Comparison of ENCODE assay signal across 28 cellular contexts in the genomic region with DNA sequence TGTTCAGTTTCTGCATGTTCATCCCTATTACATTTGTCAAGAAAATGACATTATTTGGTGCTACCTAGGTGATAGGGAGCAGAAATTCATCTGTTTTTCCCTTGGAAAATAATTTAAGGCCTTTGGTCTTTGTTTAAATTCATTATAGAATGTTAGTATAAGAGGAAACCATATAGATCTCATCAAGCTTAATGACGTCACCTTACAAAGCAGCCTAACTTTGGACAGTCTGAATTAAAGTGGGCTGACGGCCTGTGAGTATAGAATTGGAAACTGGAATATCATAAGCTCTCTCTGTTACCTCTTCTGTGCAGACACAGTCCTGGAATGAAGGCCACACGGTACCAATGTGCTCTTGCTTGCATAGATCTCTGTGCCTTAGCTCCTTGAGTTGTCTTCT.
"Had no signal": no experiment of that assay in that cellular context is flagged by ENCODE, and none has a peak within 500 bp of the region (broad histone marks: within the 10 kb centered on the region; RNA-seq: fewer than 3 reads in every experiment).

No MANE protein-coding gene starts in this region.

- DNase-seq: stimulated activated CD4-positive, alpha-beta T cell treated with anti-CD3 and anti-CD28 coated beads, Interleukin-2, amount 100 ng/mL, for 48 hours; stimulated activated CD4-positive, alpha-beta T cell treated with anti-CD3 and anti-CD28 coated beads, Interleukin-4, amount 100 ng/mL, for 1 hour; stimulated activated CD4-positive, alpha-beta T cell treated with anti-CD3 and anti-CD28 coated beads, Interleukin-4, amount 100 ng/mL, for 24 hours; stimulated activated CD4-positive, alpha-beta T cell treated with anti-CD3 and anti-CD28 coated beads, Interleukin-4, amount 100 ng/mL, for 4 hours; stimulated activated CD8-positive, alpha-beta memory T cell treated with anti-CD3 and anti-CD28 coated beads, Interleukin-4, amount 100 ng/mL, for 48 hours; stimulated activated naive CD4-positive, alpha-beta T cell; stimulated activated naive CD4-positive, alpha-beta T cell treated with Interleukin-2 at 50 U/mL for 16 hours; stimulated activated naive CD8-positive, alpha-beta T cell treated with anti-CD3 and anti-CD28 coated beads, Interleukin-15, amount 100 ng/mL, for 72 hours; stimulated activated naive CD8-positive, alpha-beta T cell treated with anti-CD3 and anti-CD28 coated beads, Interleukin-15, Interleukin-2, amounts not matched to agents 100 U/mL and 50 U/mL, for 24 hours; stomach; substantia nigra; testis; thyroid gland; tibial artery; transverse colon; trophoblast cell; upper lobe of left lung; upper lobe of right lung; uterus had no signal

- H3K27me3 Mint-ChIP-seq: stimulated activated memory B cell treated with anti-CD40 and anti-IgM and Interleukin-4, amounts not matched to agents 10 μg/mL and 1 μg/mL and 100 μg/mL, for 72 hours; stimulated activated naive CD8-positive, alpha-beta T cell treated with anti-CD3 and anti-CD28 coated beads, Interleukin-15, amount 100 ng/mL, for 72 hours; stimulated activated naive CD8-positive, alpha-beta T cell treated with anti-CD3 and anti-CD28 coated beads, Interleukin-15, Interleukin-2, amounts not matched to agents 100 ng/mL and 50 ng/mL, for 24 hours; type B pancreatic cell had no signal

- H3K36me3 ChIP-seq: suprapubic skin, thoracic aorta, thyroid gland, tibial nerve, transverse colon, upper lobe of right lung, uterus, vagina had no signal

- H3K4me1 Mint-ChIP-seq: stimulated activated effector memory CD8-positive, alpha-beta T cell treated with anti-CD3 and anti-CD28 coated beads, Interleukin-12 subunit alpha, Interleukin-12 subunit beta, amount 100 ng/mL, for 72 hours had no signal

- H3K27me3 ChIP-seq: stomach, suprapubic skin, testis, thyroid gland, tibial artery, tibial nerve, transverse colon, upper lobe of left lung, upper lobe of right lung, uterus, vagina had no signal

- H3K4me3 Mint-ChIP-seq: stimulated activated effector memory CD8-positive, alpha-beta T cell treated with anti-CD3 and anti-CD28 coated beads, Interleukin-12 subunit alpha, Interleukin-12 subunit beta, amount 100 ng/mL, for 72 hours; stimulated activated memory B cell treated with anti-CD40 and anti-IgM and Interleukin-4, amounts not matched to agents 10 μg/mL and 1 μg/mL and 100 μg/mL, for 72 hours; stimulated activated naive CD8-positive, alpha-beta T cell treated with anti-CD3 and anti-CD28 coated beads, Interleukin-15, amount 100 ng/mL, for 72 hours; stimulated activated naive CD8-positive, alpha-beta T cell treated with anti-CD3 and anti-CD28 coated beads, Interleukin-15, Interleukin-2, amounts not matched to agents 100 ng/mL and 50 ng/mL, for 24 hours; type B pancreatic cell had no signal

- H3K27ac Mint-ChIP-seq: stimulated activated effector memory CD8-positive, alpha-beta T cell treated with anti-CD3 and anti-CD28 coated beads, Interleukin-12 subunit alpha, Interleukin-12 subunit beta, amount 100 ng/mL, for 72 hours; stimulated activated memory B cell treated with anti-CD40 and anti-IgM and Interleukin-4, amounts not matched to agents 10 μg/mL and 1 μg/mL and 100 μg/mL, for 72 hours; stimulated activated naive CD8-positive, alpha-beta T cell treated with anti-CD3 and anti-CD28 coated beads, Interleukin-15, amount 100 ng/mL, for 72 hours; stimulated activated naive CD8-positive, alpha-beta T cell treated with anti-CD3 and anti-CD28 coated beads, Interleukin-15, Interleukin-2, amounts not matched to agents 100 ng/mL and 50 ng/mL, for 24 hours; type B pancreatic cell had no signal

- H3K4me1 ChIP-seq: suprapubic skin, upper lobe of right lung, uterus, vagina had no signal

- FAIRE-seq: urothelium cell line had no signal

- H3K36me3 Mint-ChIP-seq: stimulated activated effector memory CD8-positive, alpha-beta T cell treated with anti-CD3 and anti-CD28 coated beads, Interleukin-12 subunit alpha, Interleukin-12 subunit beta, amount 100 ng/mL, for 72 hours; stimulated activated memory B cell treated with anti-CD40 and anti-IgM and Interleukin-4, amounts not matched to agents 10 μg/mL and 1 μg/mL and 100 μg/mL, for 72 hours; type B pancreatic cell had no signal

- H3K9me3 ChIP-seq: stomach, suprapubic skin, testis, thoracic aorta, thyroid gland, tibial artery, tibial nerve, transverse colon, upper lobe of left lung, upper lobe of right lung, uterus, vagina had no signal

- ATAC-seq: stimulated activated effector memory CD8-positive, alpha-beta T cell treated with anti-CD3 and anti-CD28 coated beads, Interleukin-12 subunit alpha, Interleukin-12 subunit beta, amount 100 ng/mL, for 72 hours; stimulated activated memory B cell treated with anti-CD40 and anti-IgM and Interleukin-4, amounts not matched to agents 10 μg/mL and 1 μg/mL and 100 μg/mL, for 72 hours; stimulated activated naive CD8-positive, alpha-beta T cell treated with anti-CD3 and anti-CD28 coated beads, Interleukin-15, amount 100 ng/mL, for 72 hours; stimulated activated naive CD8-positive, alpha-beta T cell treated with anti-CD3 and anti-CD28 coated beads, Interleukin-15, Interleukin-2, amounts not matched to agents 100 U/mL and 50 U/mL, for 24 hours; upper lobe of right lung had no signal

- H3K9me3 Mint-ChIP-seq: stimulated activated effector memory CD8-positive, alpha-beta T cell treated with anti-CD3 and anti-CD28 coated beads, Interleukin-12 subunit alpha, Interleukin-12 subunit beta, amount 100 ng/mL, for 72 hours; stimulated activated memory B cell treated with anti-CD40 and anti-IgM and Interleukin-4, amounts not matched to agents 10 μg/mL and 1 μg/mL and 100 μg/mL, for 72 hours; stimulated activated naive CD8-positive, alpha-beta T cell treated with anti-CD3 and anti-CD28 coated beads, Interleukin-15, amount 100 ng/mL, for 72 hours; stimulated activated naive CD8-positive, alpha-beta T cell treated with anti-CD3 and anti-CD28 coated beads, Interleukin-15, Interleukin-2, amounts not matched to agents 100 ng/mL and 50 ng/mL, for 24 hours; type B pancreatic cell had no signal

- H3K4me3 ChIP-seq: stomach, suprapubic skin, testis, thoracic aorta, thyroid gland, tibial artery, tibial nerve, transverse colon, upper lobe of left lung, upper lobe of right lung, uterus, vagina had no signal

- H3K27ac ChIP-seq: stomach, suprapubic skin, testis, thoracic aorta, thyroid gland, tibial artery, tibial nerve, transverse colon, upper lobe of left lung, upper lobe of right lung, uterus, vagina had no signal
